In the genomic region with DNA sequence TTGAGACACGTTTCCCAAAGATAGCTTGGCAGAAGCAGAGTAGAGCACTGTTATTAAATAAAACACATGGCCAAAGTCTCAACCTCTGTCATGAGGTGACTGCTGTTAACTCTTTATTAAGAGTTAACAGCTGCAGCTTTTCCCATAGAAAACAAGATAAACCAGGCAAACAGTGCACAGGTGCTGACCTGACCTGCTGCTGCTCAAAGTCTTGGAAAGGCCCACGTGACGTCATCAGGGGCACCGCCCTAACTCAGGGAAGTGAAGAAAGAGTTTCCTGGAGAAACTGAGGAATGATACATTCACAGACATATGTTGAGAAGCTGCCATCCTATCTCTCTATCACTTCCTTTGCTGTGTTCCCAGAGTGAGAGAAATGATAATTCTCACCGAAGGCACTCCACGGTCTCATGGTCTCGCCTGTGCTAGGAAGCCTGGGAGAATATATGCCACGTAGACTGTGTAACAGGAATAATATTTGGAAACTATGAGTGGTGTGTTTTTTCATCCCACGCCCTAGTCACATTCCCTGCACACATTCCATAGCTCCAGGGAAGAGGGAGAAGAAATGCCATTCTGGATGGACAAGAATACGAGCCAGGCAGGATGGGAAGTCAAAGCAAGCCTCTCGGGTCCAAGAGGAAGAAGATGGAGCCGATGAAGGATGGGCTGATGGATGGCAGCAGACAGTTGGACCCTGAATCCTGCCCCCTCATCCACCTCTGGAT, we compare ENCODE assay signal across 16 cellular contexts.
DNase-seq lines count a peak whose midpoint lies in the region; TF ChIP-seq lines count a peak whose summit lies in the region.
"Had no signal": no experiment of that assay in that cellular context is flagged by ENCODE, and none has a peak within 500 bp of the region (broad histone marks: within the 10 kb centered on the region; RNA-seq: fewer than 3 reads in every experiment).

No MANE protein-coding gene starts in this region.

- in situ Hi-C loops in mammary epithelial cell (cut with MboI; ENCODE audit: low sequenced_read_pairs in 2 of 2) (no loop called here), transverse colon (cut with MboI; ENCODE audit: low pct_ligation_motif_present in 1 of 4, low pct_unique_long_range_greater_than_20kb in 1 of 4, low sequenced_read_pairs in 3 of 4) (no loop called here)

- H3K27ac ChIP-seq in mammary epithelial cell (ENCODE audit: insufficient read depth, low read depth, low read length) (no peak overlapping the region), breast epithelium (no peak overlapping the region), colonic mucosa (no peak overlapping the region), muscle layer of duodenum (ENCODE audit: low read length) (peak overlapping the region; percentile 9), transverse colon (no peak overlapping the region)
- H3K27ac ChIP-seq: C4-2B had no signal

- 36% methylated on average over 12 of the region's 12 CpGs for WGBS in mammary epithelial cell (ENCODE audit: low coverage, missing lambda C conversion rate)
- WGBS in transverse colon (ENCODE audit: low coverage in 1 of 2), 2 donors, result 67 to 81% methylated on average over 7 to 12 of the region's 12 CpGs

- H3K27ac Mint-ChIP-seq in activated naive CD8-positive, alpha-beta T cell treated with anti-CD3 and anti-CD28 coated beads for 36 hours, result no peak overlapping the region

- no peak overlapping the region for H3K9ac ChIP-seq in mammary epithelial cell (ENCODE audit: insufficient read depth, low read length)
- H3K9ac ChIP-seq in colonic mucosa (ENCODE audit: low read depth in 2 of 2, low read length in 2 of 2), result no peak overlapping the region

- TF ChIP-seq EP300 in transverse colon (IDR thresholded peaks at IDR 0.05; ENCODE audit: low read depth), result no peak

- TF ChIP-seq POLR2A in breast epithelium (IDR thresholded peaks at IDR 0.05) (no peak), transverse colon (IDR thresholded peaks at IDR 0.05) (no peak)

- H3K9me3 Mint-ChIP-seq in activated naive CD8-positive, alpha-beta T cell treated with anti-CD3 and anti-CD28 coated beads for 36 hours, result no peaks in the 10 kb centered on the region

- TF ChIP-seq CTCF in mammary epithelial cell (conservative IDR thresholded peaks at IDR 0.05 in 1 of 2, IDR thresholded peaks at IDR 0.05 in 1 of 2; ENCODE audit: extremely low read depth in 1 of 2, insufficient read depth in 1 of 2, low read depth in 1 of 2, low read length in 2 of 2), result no peak
- TF ChIP-seq CTCF in breast epithelium (IDR thresholded peaks at IDR 0.05), result no peak
- TF ChIP-seq CTCF in colonic mucosa (IDR thresholded peaks at IDR 0.05), result no peak
- TF ChIP-seq CTCF in transverse colon (IDR thresholded peaks at IDR 0.05), result no peak

- H3K4me1 ChIP-seq in mammary epithelial cell (ENCODE audit: insufficient read depth, low read length) (no peaks in the 10 kb centered on the region), breast epithelium (no peaks in the 10 kb centered on the region), colonic mucosa (no peaks in the 10 kb centered on the region), muscle layer of duodenum (ENCODE audit: control insufficient read depth in 1 of 2, insufficient read depth in 2 of 2, low read length in 2 of 2) (no peaks in the 10 kb centered on the region), transverse colon (no peaks in the 10 kb centered on the region)

- no peaks in the 10 kb centered on the region for H3K4me1 Mint-ChIP-seq in activated naive CD8-positive, alpha-beta T cell treated with anti-CD3 and anti-CD28 coated beads for 36 hours

- peaks cover 18% of the 10 kb centered on the region for H3K27me3 Mint-ChIP-seq in activated naive CD8-positive, alpha-beta T cell treated with anti-CD3 and anti-CD28 coated beads for 36 hours

- no peaks in the 10 kb centered on the region for H3K27me3 ChIP-seq in mammary epithelial cell (ENCODE audit: insufficient read depth, low read length)
- no peaks in the 10 kb centered on the region for H3K27me3 ChIP-seq in breast epithelium
- H3K27me3 ChIP-seq in colonic mucosa, result no peaks in the 10 kb centered on the region
- H3K27me3 ChIP-seq in muscle layer of duodenum (ENCODE audit: low read depth, low read length), result no peaks in the 10 kb centered on the region
- H3K27me3 ChIP-seq in transverse colon, result no peaks in the 10 kb centered on the region

- intact Hi-C loops in mammary epithelial cell (cut with micrococcal nuclease), result no loop called here
- intact Hi-C loops in breast epithelium (cut with DNase I; ENCODE audit: low total_unique reads), result no loop called here
- intact Hi-C loops in colonic mucosa (cut with DNase I), result no loop called here
- intact Hi-C loops in transverse colon (cut with DNase I; ENCODE audit: low total_unique reads), result no loop called here
- intact Hi-C loops in posterior vena cava (cut with DNase I), result no loop called here

- no peak overlapping the region for H2AFZ ChIP-seq in mammary epithelial cell (ENCODE audit: low read depth, low read length)

- H3K36me3 ChIP-seq in mammary epithelial cell (ENCODE audit: insufficient read depth, low read length) (no peaks in the 10 kb centered on the region), breast epithelium (no peaks in the 10 kb centered on the region), colonic mucosa (no peaks in the 10 kb centered on the region), muscle layer of duodenum (ENCODE audit: control insufficient read depth in 1 of 2, insufficient read depth in 2 of 2, low read length in 2 of 2) (no peaks in the 10 kb centered on the region), transverse colon (no peaks in the 10 kb centered on the region)

- H3K36me3 Mint-ChIP-seq in activated naive CD8-positive, alpha-beta T cell treated with anti-CD3 and anti-CD28 coated beads for 36 hours, result no peaks in the 10 kb centered on the region

- DNase-seq in mammary epithelial cell (peak; percentile 8), breast epithelium (ENCODE audit: low spot score in 2 of 2) (no peak), colonic mucosa (peak; percentile 59), transverse colon (peak; percentile 14), posterior vena cava (ENCODE audit: low spot score) (no peak), CD1c-positive myeloid dendritic cell (ENCODE audit: extremely low spot score) (no peak)
- DNase-seq in activated naive CD8-positive, alpha-beta T cell treated with anti-CD3 and anti-CD28 coated beads for 36 hours, result no peak
- DNase-seq: DMS79 treated with DMSO at 0.1 percent for 48 hours, NCI-H1092, NCI-H1436 treated with DMSO at 0.1 percent for 48 hours, NCI-H2029 treated with DMSO at 0.1 percent for 48 hours, NCI-H226, NCI-H510A treated with DMSO at 0.1 percent for 48 hours, Right ventricle myocardium superior had no signal

- CTCF ChIA-PET in mammary epithelial cell (lab: Charles Lee; ENCODE audit: low non-redundant PET), result no interaction called here

- no peaks in the 10 kb centered on the region for H3K9me3 ChIP-seq in mammary epithelial cell (replicated peaks; ENCODE audit: insufficient read depth, low read length)
- H3K9me3 ChIP-seq in breast epithelium, result no peaks in the 10 kb centered on the region
- no peaks in the 10 kb centered on the region for H3K9me3 ChIP-seq in colonic mucosa
- H3K9me3 ChIP-seq in muscle layer of duodenum (ENCODE audit: control insufficient read depth in 1 of 2, low read length in 2 of 2), result no peaks in the 10 kb centered on the region
- no peaks in the 10 kb centered on the region for H3K9me3 ChIP-seq in transverse colon

- no peaks in the 10 kb centered on the region for H4K20me1 ChIP-seq in mammary epithelial cell (ENCODE audit: insufficient read depth, low read length)

- no peak overlapping the region for H3K4me2 ChIP-seq in mammary epithelial cell (ENCODE audit: insufficient read depth, low read depth, low read length)

- no peaks in the 10 kb centered on the region for H3K79me2 ChIP-seq in mammary epithelial cell (ENCODE audit: insufficient read depth, low read length)

- no peak overlapping the region for H3K4me3 Mint-ChIP-seq in activated naive CD8-positive, alpha-beta T cell treated with anti-CD3 and anti-CD28 coated beads for 36 hours

- no peak overlapping the region for H3K4me3 ChIP-seq in mammary epithelial cell (replicated peaks in 1 of 3; ENCODE audit: insufficient read depth in 1 of 3, low read depth in 2 of 3, low read length in 3 of 3)
- no peak overlapping the region for H3K4me3 ChIP-seq in breast epithelium
- H3K4me3 ChIP-seq in colonic mucosa, result no peak overlapping the region
- H3K4me3 ChIP-seq in muscle layer of duodenum (ENCODE audit: low read depth in 1 of 2, low read length in 2 of 2), result no peak overlapping the region
- H3K4me3 ChIP-seq in transverse colon, result no peak overlapping the region

- dilution Hi-C loops in mammary epithelial cell (cut with HindIII; ENCODE audit: low sequenced_read_pairs), result no loop called here

- no TSS peak for BruUV-seq in mammary epithelial cell (replicated peaks; lab: Mats Ljungman, UMichigan)

Comparison
In these comparisons a context has a peak if more than half of its experiments do, and no peak if none do; other contexts are left out.
1. DNase-seq: peak in mammary epithelial cell (single experiment), colonic mucosa (single experiment) and transverse colon (single experiment); none in breast epithelium (0 of 2), activated naive CD8-positive, alpha-beta T cell treated with anti-CD3 and anti-CD28 coated beads for 36 hours (single experiment), posterior vena cava (single experiment) and CD1c-positive myeloid dendritic cell (single experiment).